In the genomic region with DNA sequence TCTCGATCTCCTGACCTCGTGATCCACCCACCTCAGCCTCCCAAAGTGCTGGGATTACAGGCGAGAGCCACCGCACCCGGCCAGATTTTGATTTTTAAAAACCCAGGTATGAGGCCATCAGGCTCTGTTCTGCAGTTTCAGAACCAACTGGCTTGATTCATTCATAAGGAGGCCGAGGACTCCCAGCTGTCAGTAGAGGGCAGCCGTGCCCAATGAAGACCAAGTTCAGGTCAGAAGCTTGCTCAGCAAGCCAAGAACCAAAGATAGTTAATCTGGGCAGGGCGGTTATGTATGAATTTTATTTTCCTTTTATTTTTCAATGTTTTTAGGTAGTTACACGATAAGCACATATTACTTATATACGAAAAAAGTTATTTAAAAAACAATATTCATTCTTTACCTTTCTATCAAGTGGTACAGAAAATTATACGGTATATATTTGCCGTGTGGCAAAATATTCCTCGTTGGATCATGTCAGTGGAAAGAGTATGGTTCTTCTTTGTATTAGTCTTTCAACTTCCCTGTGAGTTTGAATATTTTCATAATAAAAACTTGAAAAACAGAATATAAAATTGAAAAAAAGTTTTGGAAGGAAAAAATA, we compare ENCODE assay signal across 8 cellular contexts. TPM values are rescaled to one million over a fixed set of nuclear protein-coding genes. Genes with fewer than 3 reads are reported as not detected.
DNase-seq lines count a peak whose midpoint lies in the region; ATAC-seq and TF ChIP-seq lines count a peak whose summit lies in the region.

No MANE protein-coding gene starts in this region.

- TF ChIP-seq EP300 in Ishikawa (IDR thresholded peaks at IDR 0.05; ENCODE audit: borderline replicate concordance), result no peak

- H3K4me1 ChIP-seq in smooth muscle cell (ENCODE audit: low read depth), result peaks cover 33% of the 10 kb centered on the region

- DNase-seq in AG10803 (ENCODE audit: low read depth) (peak; percentile 88), T-helper 2 cell (peak in 4 of 5 experiments; percentile 37 to 70 (median 54)), astrocyte of the cerebellum (ENCODE audit: low read depth) (peak; percentile 67), hypothalamus (lab: John Stamatoyannopoulos, UW) (peak in 32 of 51 donors; percentile 13 to 81 (median 60)), smooth muscle cell (lab: John Stamatoyannopoulos, UW; ENCODE audit: unreplicated experiment) (no peak)

- peaks cover 48% of the 10 kb centered on the region for H4K20me1 ChIP-seq in smooth muscle cell (ENCODE audit: low read depth)

- peak; percentile 94 for TF ChIP-seq RAD21 in Ishikawa (IDR thresholded peaks at IDR 0.05; ENCODE audit: low read depth)

- H3F3A ChIP-seq in smooth muscle cell (ENCODE audit: low read depth), result peaks cover 29% of the 10 kb centered on the region

- peak overlapping the region; percentile 81 for H3K27ac ChIP-seq in smooth muscle cell (ENCODE audit: low read depth)

- in situ Hi-C loops in astrocyte of the cerebellum (cut with HindIII; ENCODE audit: low sequenced_read_pairs), result loop anchor here (10.0 kb wide), 1 partner anchor 410 kb away; no protein-coding TSS in a partner anchor

- no peak overlapping the region for H2AFZ ChIP-seq in smooth muscle cell (ENCODE audit: low read depth)

- TF ChIP-seq CTCF in AG10803 (conservative IDR thresholded peaks at IDR 0.05; ENCODE audit: low read length) (peak; percentile 92), astrocyte of the cerebellum (IDR thresholded peaks at IDR 0.05; ENCODE audit: low read depth, low read length, missing control alignments) (peak; percentile 86), smooth muscle cell (IDR thresholded peaks at IDR 0.05; ENCODE audit: borderline replicate concordance, insufficient read depth, poor library complexity, severe bottlenecking) (peak; percentile 64)

- H3K9me3 ChIP-seq in smooth muscle cell (replicated peaks; ENCODE audit: low read depth), result no peaks in the 10 kb centered on the region

- ATAC-seq in GM18517 (IDR thresholded peaks at IDR 0.05; ENCODE audit: unreplicated experiment), result peak; percentile 60
- no peak for ATAC-seq in GM21515 (IDR thresholded peaks at IDR 0.05; ENCODE audit: unreplicated experiment)

- peak overlapping the region; percentile 60 for H3K4me2 ChIP-seq in smooth muscle cell

- 0 out of 2 replicates have a peak overlapping the region, but pooled peaks have one; percentile 2 for H3K4me3 ChIP-seq in AG10803 (ENCODE audit: low read length)
- no peak overlapping the region for H3K4me3 ChIP-seq in astrocyte of the cerebellum (ENCODE audit: low read depth, low read length)
- no peak overlapping the region for H3K4me3 ChIP-seq in smooth muscle cell

- 50% methylated on average over 12 of the region's 13 CpGs for WGBS in smooth muscle cell (ENCODE audit: low lambda C conversion rate)

- H3K79me2 ChIP-seq in smooth muscle cell (ENCODE audit: low read depth), result peaks cover 6% of the 10 kb centered on the region

- H3K27me3 ChIP-seq in smooth muscle cell (ENCODE audit: low read depth), result no peaks in the 10 kb centered on the region

- H3K9ac ChIP-seq in smooth muscle cell (ENCODE audit: low read depth), result no peak overlapping the region

- H3K36me3 ChIP-seq in smooth muscle cell (ENCODE audit: low read depth), result no peaks in the 10 kb centered on the region

TF ChIP-seq in Ishikawa, 13 proteins besides CTCF, POLR2A, EP300 and RAD21:
- no peak for TF ChIP-seq REST (IDR thresholded peaks at IDR 0.05; ENCODE audit: low read depth)
- no peak for TF ChIP-seq MAX (IDR thresholded peaks at IDR 0.05)
- no peak for TF ChIP-seq TEAD4 (IDR thresholded peaks at IDR 0.05)
- TF ChIP-seq ZBTB7A (IDR thresholded peaks at IDR 0.05; ENCODE audit: low read depth), result no peak

RNA-seq across cellular contexts. Expression of gene MGAT1, which starts 18.0 kb away (rescaled TPM):
- 128 and 144 TPM in 2 replicates for total RNA-seq in smooth muscle cell
- 149 and 161 TPM in 2 replicates for polyA plus RNA-seq in smooth muscle cell

RNA-seq across cellular contexts. Expression of gene OR2Y1, which starts 44.7 kb away (rescaled TPM):
- not detected in 2 replicates for total RNA-seq in smooth muscle cell
- polyA plus RNA-seq in smooth muscle cell, result not detected in 2 replicates
